30 cellular contexts compared by ENCODE assay signal in genomic region chr1:187961895-187962294, GRCh38.
"Had no signal": no experiment of that assay in that cellular context is flagged by ENCODE, and none has a peak within 500 bp of the region (broad histone marks: within the 10 kb centered on the region; RNA-seq: fewer than 3 reads in every experiment).

No MANE protein-coding gene starts in this region.

- H3K9me3 ChIP-seq: heart right ventricle, left lung, lower lobe of right lung, pancreas, prostate gland, stomach, testis, thyroid gland, transverse colon, upper lobe of left lung, vagina had no signal

- H3K36me3 ChIP-seq: heart right ventricle, left lung, lower lobe of right lung, pancreas, prostate gland, stomach, thyroid gland, transverse colon, upper lobe of left lung, vagina had no signal

- H3K4me3 ChIP-seq: heart right ventricle, hepatocyte, left lung, lower lobe of right lung, pancreas, prostate gland, stomach, testis, thyroid gland, transverse colon, upper lobe of left lung, vagina had no signal

- H3K4me1 ChIP-seq: heart right ventricle, left lung, lower lobe of right lung, pancreas, prostate gland, stomach, testis, thyroid gland, transverse colon, upper lobe of left lung, vagina had no signal

- FAIRE-seq: keratinocyte, pancreas, small intestine had no signal

- H3K4me2 ChIP-seq: hepatocyte had no signal

- H3K79me2 ChIP-seq: hepatocyte had no signal

- H3K27ac ChIP-seq: heart right ventricle, hepatocyte, left lung, lower lobe of right lung, pancreas, prostate gland, stomach, testis, thyroid gland, transverse colon, upper lobe of left lung, vagina had no signal

- DNase-seq: heart right ventricle; left colon; left lung; lower lobe of right lung; mammary epithelial cell; mesenchymal stem cell; naive B cell; natural killer cell; nephron progenitor cell; nucleus accumbens; pancreas; posterior cingulate gyrus; retina; right cardiac atrium; small intestine; stimulated activated CD4-positive, alpha-beta T cell treated with anti-CD3 and anti-CD28 coated beads, Interleukin-1b, Interleukin-23, amount 100 ng/mL, for 48 hours; stimulated activated CD4-positive, alpha-beta T cell treated with anti-CD3 and anti-CD28 coated beads, Interleukin-2, amount 100 ng/mL, for 48 hours; stimulated activated CD4-positive, alpha-beta T cell treated with anti-CD3 and anti-CD28 coated beads, Interleukin-4, amount 100 ng/mL, for 4 hours; stimulated activated CD8-positive, alpha-beta memory T cell treated with anti-CD3 and anti-CD28 coated beads, Interleukin-4, amount 100 ng/mL, for 48 hours; stimulated activated naive B cell treated with anti-CD40 and anti-IgM and Interleukin-4, amounts not matched to agents 10 μg/mL and 1 μg/mL and 100 μg/mL, for 72 hours; stimulated activated naive CD8-positive, alpha-beta T cell treated with anti-CD3 and anti-CD28 coated beads, Interleukin-15, Interleukin-2, amounts not matched to agents 100 U/mL and 50 U/mL, for 24 hours; stomach; testis; thyroid gland; transverse colon; upper lobe of left lung had no signal

- H2AFZ ChIP-seq: hepatocyte had no signal

- H3K27me3 ChIP-seq: heart right ventricle, hepatocyte, left lung, pancreas, stomach, testis, thyroid gland, transverse colon, upper lobe of left lung, vagina had no signal
